Comparison of ENCODE assay signal across 1 cellular context in genomic region chr19:45082170-45082569, GRCh38.
TF ChIP-seq lines count a peak whose summit lies in the region.

No MANE protein-coding gene starts in this region.

TF ChIP-seq in GM12878, 131 proteins besides CTCF, POLR2A, EP300 and RAD21:
- TF ChIP-seq RCOR1 (conservative IDR thresholded peaks at IDR 0.05; ENCODE audit: low read depth, low read length), result no peak
- no peak for TF ChIP-seq BRCA1 (IDR thresholded peaks at IDR 0.05; ENCODE audit: low read depth, low read length)
- no peak for TF ChIP-seq EED (IDR thresholded peaks at IDR 0.05; ENCODE audit: low read depth)
- TF ChIP-seq NBN (IDR thresholded peaks at IDR 0.05), result no peak
- TF ChIP-seq NRF1 (conservative IDR thresholded peaks at IDR 0.05; ENCODE audit: low read depth, low read length), result no peak
- no peak for TF ChIP-seq SIN3A (IDR thresholded peaks at IDR 0.05; ENCODE audit: low read depth, low read length)
- TF ChIP-seq GABPA (IDR thresholded peaks at IDR 0.05; ENCODE audit: low read depth), result no peak
- TF ChIP-seq PAX5 (IDR thresholded peaks at IDR 0.05; ENCODE audit: borderline replicate concordance, low read depth, low read length), result no peak
- TF ChIP-seq USF2 (IDR thresholded peaks at IDR 0.05; ENCODE audit: borderline replicate concordance, low read depth, low read length), result no peak
- TF ChIP-seq PRDM15 (CRISPR knock-in tag; IDR thresholded peaks at IDR 0.05), result no peak
- no peak for TF ChIP-seq GATAD2B (conservative IDR thresholded peaks at IDR 0.05; ENCODE audit: low read depth)
- no peak for TF ChIP-seq WRNIP1 (IDR thresholded peaks at IDR 0.05; ENCODE audit: borderline replicate concordance, low read depth, low read length)
- TF ChIP-seq MTA2 (IDR thresholded peaks at IDR 0.05; ENCODE audit: low read depth), result no peak
- TF ChIP-seq TCF7 (IDR thresholded peaks at IDR 0.05; ENCODE audit: borderline replicate concordance), result no peak
- no peak for TF ChIP-seq CHD4 (IDR thresholded peaks at IDR 0.05)
- no peak for TF ChIP-seq SP1 (IDR thresholded peaks at IDR 0.05; ENCODE audit: low read depth, low read length)
TF ChIP-seq in GM12878: peak in this region for 0.
